6 cellular contexts compared by ENCODE assay signal in the genomic region with DNA sequence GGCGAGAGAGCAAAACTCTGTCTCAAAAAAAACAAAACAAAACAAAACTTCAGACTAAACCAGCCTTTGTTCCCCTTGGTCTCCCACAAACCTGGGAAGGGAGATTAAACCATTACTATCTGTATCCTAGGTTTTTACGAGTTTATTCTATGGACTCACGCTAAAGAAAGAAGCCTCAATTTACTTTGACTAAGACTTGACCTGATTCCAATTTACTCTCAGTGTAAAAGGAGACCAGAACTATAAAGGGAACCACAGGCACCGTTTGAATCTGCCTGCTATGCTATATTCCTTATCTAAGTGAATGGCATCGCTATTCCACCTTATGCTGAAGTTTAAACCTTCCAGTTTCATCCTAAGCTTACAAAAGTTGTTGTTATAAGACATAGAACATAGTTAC.
"Had no signal": no experiment of that assay in that cellular context is flagged by ENCODE, and none has a peak within 500 bp of the region (broad histone marks: within the 10 kb centered on the region; RNA-seq: fewer than 3 reads in every experiment).

No MANE protein-coding gene starts in this region.

- H3K4me3 ChIP-seq: GM12878 had no signal

- ATAC-seq: GM12878 had no signal

- FAIRE-seq: GM12878, GM12891, GM12892, GM18507 had no signal

- DNase-seq: GDM1, GF-D8 had no signal
